ENCODE assay signal across 29 cellular contexts in the genomic region with DNA sequence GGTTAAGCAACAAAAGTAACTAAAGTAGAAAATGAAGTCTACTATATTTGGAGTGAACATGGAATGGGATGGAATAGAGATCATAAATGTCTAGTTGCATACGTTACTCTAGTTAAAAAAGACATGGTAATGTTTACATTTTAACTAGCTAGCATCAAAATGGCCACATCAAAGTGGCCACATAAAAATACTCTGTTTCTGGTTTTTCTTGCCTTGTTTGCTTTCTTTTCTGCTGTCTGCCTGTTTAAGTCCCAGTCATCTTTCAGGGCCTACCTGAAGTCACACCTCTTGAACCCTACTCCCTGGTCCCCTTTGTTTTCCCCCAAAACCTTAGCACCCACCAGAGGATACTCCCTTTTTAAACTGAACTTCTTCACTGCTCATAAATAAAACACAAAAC. TPM values are rescaled to one million over a fixed set of nuclear protein-coding genes. Genes with fewer than 3 reads are reported as not detected.
A peak's percentile ranks its signal among the peaks of the same experiment; 100 is the strongest.
DNase-seq lines count a peak whose midpoint lies in the region; ATAC-seq lines count a peak whose summit lies in the region.
"Had no signal": no experiment of that assay in that cellular context is flagged by ENCODE, and none has a peak within 500 bp of the region (broad histone marks: within the 10 kb centered on the region; RNA-seq: fewer than 3 reads in every experiment).

No MANE protein-coding gene starts in this region.

- no peak for DNase-seq in activated T-cell treated with anti-CD3 and anti-CD28 coated beads, Interleukin-2, amount 50 U/mL, for 72 hours
- no peak for DNase-seq in activated T-cell treated with anti-CD3 and anti-CD28 coated beads, Interleukin-2, amount 50 U/mL, for 48 hours
- peak; percentile 70 for DNase-seq in Jurkat, Clone E6-1 (ENCODE audit: low read depth, low spot score)
- DNase-seq in effector memory CD8-positive, alpha-beta T cell = peak in 1 of 3 experiments; percentile 11
- DNase-seq in SHP77 (lab: John Stamatoyannopoulos, UW) (no peak), left ventricle myocardium superior (no peak), AG20443 (ENCODE audit: low spot score) (no peak)
- DNase-seq: ACHN; activated gamma-delta T cell; C1 segment of cervical spinal cord; dermis blood vessel endothelial cell; DMS 273 treated with DMSO at 0.1 percent for 48 hours; GOT3; MG63; midbrain; NCI-H1417; NCI-H2081; NCI-H345; NCI-H748 treated with DMSO at 0.1 percent for 48 hours; ovary; stimulated activated CD4-positive, alpha-beta T cell treated with anti-CD3 and anti-CD28 coated beads, Interleukin-4, amount 100 ng/mL, for 1 hour; stomach; T-helper 9 cell had no signal

- no peaks in the 10 kb centered on the region for H3K9me3 Mint-ChIP-seq in activated T-cell treated with anti-CD3 and anti-CD28 coated beads, Interleukin-2, amount 50 U/mL, for 72 hours
- H3K9me3 Mint-ChIP-seq in activated T-helper 17 cell treated with anti-CD3 and anti-CD28 coated beads, Interleukin-2, amount 50 U/mL, for 72 hours = no peaks in the 10 kb centered on the region
- no peaks in the 10 kb centered on the region for H3K9me3 Mint-ChIP-seq in effector memory CD8-positive, alpha-beta T cell
- H3K9me3 Mint-ChIP-seq: IgD-negative memory B cell had no signal

- peaks cover 49% of the 10 kb centered on the region for H3K4me1 Mint-ChIP-seq in activated T-cell treated with anti-CD3 and anti-CD28 coated beads, Interleukin-2, amount 50 U/mL, for 72 hours (ENCODE audit: low read depth)
- H3K4me1 Mint-ChIP-seq in activated T-helper 17 cell treated with anti-CD3 and anti-CD28 coated beads, Interleukin-2, amount 50 U/mL, for 72 hours = peaks cover 34% of the 10 kb centered on the region
- H3K4me1 Mint-ChIP-seq in effector memory CD8-positive, alpha-beta T cell (ENCODE audit: low read depth in 2 of 2) = peaks cover 22 to 44% of the 10 kb centered on the region in 2 donors
- H3K4me1 Mint-ChIP-seq: nephron had no signal

- peak; percentile 43 to 61 for ATAC-seq in activated T-cell treated with anti-CD3 and anti-CD28 coated beads, Interleukin-2, amount 50 U/mL, for 72 hours (replicated peaks in 1 of 2)
- ATAC-seq in activated T-helper 17 cell treated with anti-CD3 and anti-CD28 coated beads, Interleukin-2, amount 50 U/mL, for 72 hours (replicated peaks) = peak; percentile 43
- ATAC-seq in effector memory CD8-positive, alpha-beta T cell (replicated peaks) = peak; percentile 80
- no peak for ATAC-seq in left ventricle myocardium superior

- H3K27ac Mint-ChIP-seq in activated T-cell treated with anti-CD3 and anti-CD28 coated beads, Interleukin-2, amount 50 U/mL, for 72 hours = peak overlapping the region; percentile 87
- H3K27ac Mint-ChIP-seq in activated T-helper 17 cell treated with anti-CD3 and anti-CD28 coated beads, Interleukin-2, amount 50 U/mL, for 72 hours = peak overlapping the region; percentile 80
- peak overlapping the region; percentile 19 to 79 for H3K27ac Mint-ChIP-seq in effector memory CD8-positive, alpha-beta T cell
- H3K27ac Mint-ChIP-seq: IgD-negative memory B cell had no signal

- H3K27me3 Mint-ChIP-seq in activated T-cell treated with anti-CD3 and anti-CD28 coated beads, Interleukin-2, amount 50 U/mL, for 72 hours (ENCODE audit: low read depth) = no peaks in the 10 kb centered on the region
- H3K27me3 Mint-ChIP-seq in activated T-helper 17 cell treated with anti-CD3 and anti-CD28 coated beads, Interleukin-2, amount 50 U/mL, for 72 hours = no peaks in the 10 kb centered on the region
- no peaks in the 10 kb centered on the region for H3K27me3 Mint-ChIP-seq in effector memory CD8-positive, alpha-beta T cell

- H3K4me3 Mint-ChIP-seq in activated T-cell treated with anti-CD3 and anti-CD28 coated beads, Interleukin-2, amount 50 U/mL, for 72 hours = peak overlapping the region; percentile 48 to 62
- H3K4me3 Mint-ChIP-seq in activated T-helper 17 cell treated with anti-CD3 and anti-CD28 coated beads, Interleukin-2, amount 50 U/mL, for 72 hours = peak overlapping the region; percentile 62
- peak overlapping the region; percentile 25 to 31 for H3K4me3 Mint-ChIP-seq in effector memory CD8-positive, alpha-beta T cell
- H3K4me3 Mint-ChIP-seq: nephron had no signal

- peaks cover 1 to 3% of the 10 kb centered on the region in 2 donors for H3K36me3 Mint-ChIP-seq in activated T-cell treated with anti-CD3 and anti-CD28 coated beads, Interleukin-2, amount 50 U/mL, for 72 hours (ENCODE audit: insufficient read depth in 2 of 2)
- no peaks in the 10 kb centered on the region for H3K36me3 Mint-ChIP-seq in activated T-helper 17 cell treated with anti-CD3 and anti-CD28 coated beads, Interleukin-2, amount 50 U/mL, for 72 hours (ENCODE audit: low read depth)
- H3K36me3 Mint-ChIP-seq in effector memory CD8-positive, alpha-beta T cell (ENCODE audit: insufficient read depth) = peaks cover 6% of the 10 kb centered on the region
- H3K36me3 Mint-ChIP-seq: IgD-negative memory B cell had no signal

- intact Hi-C loops in left ventricle myocardium superior (cut with micrococcal nuclease) = no loop called here

- H3K4me3 ChIP-seq in Jurkat, Clone E6-1 (ENCODE audit: low read length) = no peak overlapping the region
- H3K4me3 ChIP-seq: ascending aorta, MG63, ovary, SK-N-MC, stomach, tibial nerve had no signal

RNA-seq across cellular contexts. Expression of gene KIF2A, which starts 6.4 kb away (rescaled TPM):
- total RNA-seq in activated T-cell treated with anti-CD3 and anti-CD28 coated beads, Interleukin-2, amount 50 U/mL, for 72 hours = 100 to 1,000 TPM; 158 to 193 TPM
- 72.3 TPM for polyA plus RNA-seq in Jurkat, Clone E6-1 (2012; ENCODE audit: insufficient read depth, insufficient read length)
- total RNA-seq in activated T-helper 17 cell treated with anti-CD3 and anti-CD28 coated beads, Interleukin-2, amount 50 U/mL, for 72 hours = 100 to 1,000 TPM; 243 to 283 TPM
- 9.3 TPM for total RNA-seq in left ventricle myocardium superior

Comparison
In these comparisons a context has a peak if more than half of its experiments do, and no peak if none do; other contexts are left out.
1. RNA of gene KIF2A, which starts 6.4 kb away (total RNA-seq): 243 to 283 TPM in activated T-helper 17 cell treated with anti-CD3 and anti-CD28 coated beads, Interleukin-2, amount 50 U/mL, for 72 hours and 158 to 193 TPM in activated T-cell treated with anti-CD3 and anti-CD28 coated beads, Interleukin-2, amount 50 U/mL, for 72 hours; 9.3 TPM in left ventricle myocardium superior (single experiment); every median in the first group is over 10 times any median in the second.
2. Peak in every context shown above with its lines, with median percentiles within 50 percentile points of each other: H3K27ac Mint-ChIP-seq and H3K4me3 Mint-ChIP-seq.